Comparison of ENCODE assay signal across 18 cellular contexts in the genomic region with DNA sequence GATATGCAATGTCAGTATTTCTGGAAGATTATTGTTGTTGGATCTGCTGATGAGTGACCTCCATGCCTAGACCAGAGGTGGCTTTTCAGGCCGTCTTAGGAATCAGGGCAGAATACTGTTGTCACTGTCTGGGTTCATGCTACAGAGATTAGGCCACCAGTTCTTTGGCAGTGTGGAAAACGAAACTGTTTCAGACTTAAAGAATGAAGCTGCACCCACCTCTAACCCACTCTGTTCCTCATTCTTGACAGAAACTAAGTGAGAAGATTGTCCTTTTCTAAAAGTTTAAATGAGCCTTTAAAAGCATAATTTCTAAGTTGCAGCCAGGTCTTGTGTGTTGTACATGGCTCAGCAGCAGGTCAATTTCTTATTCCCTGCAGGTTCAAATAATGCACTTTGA.
DNase-seq lines count a peak whose midpoint lies in the region; ATAC-seq lines count a peak whose summit lies in the region.
"Had no signal": no experiment of that assay in that cellular context is flagged by ENCODE, and none has a peak within 500 bp of the region (broad histone marks: within the 10 kb centered on the region; RNA-seq: fewer than 3 reads in every experiment).

No MANE protein-coding gene starts in this region.

- H3K9ac ChIP-seq in mesendoderm (ENCODE audit: low read length), result no peak overlapping the region

- H2BK15ac ChIP-seq in mesendoderm (replicated peaks; ENCODE audit: low read depth), result no peak overlapping the region

- no peaks in the 10 kb centered on the region for H3K79me2 ChIP-seq in mesendoderm (ENCODE audit: control insufficient read depth, insufficient read depth, low read length)

- no peaks in the 10 kb centered on the region for H3K36me3 ChIP-seq in mesendoderm (ENCODE audit: control insufficient read depth, insufficient read depth, low read length)
- H3K36me3 ChIP-seq: ascending aorta had no signal

- H2AK5ac ChIP-seq in mesendoderm (ENCODE audit: low read length), result no peak overlapping the region

- no peak overlapping the region for H3K56ac ChIP-seq in mesendoderm (ENCODE audit: low read length)

- no CpG with 5 or more reads among the region's 2 CpGs for WGBS in mesendoderm (ENCODE audit: extremely low coverage, insufficient coverage, low lambda C conversion rate)

- no peak overlapping the region for H4K5ac ChIP-seq in mesendoderm (ENCODE audit: low read length)

- no peak overlapping the region for H2BK5ac ChIP-seq in mesendoderm (ENCODE audit: low read length)

- H3K27ac ChIP-seq in mesendoderm (ENCODE audit: low read depth, low read length), result no peak overlapping the region
- H3K27ac ChIP-seq: ascending aorta had no signal

- H3K4me2 ChIP-seq in mesendoderm (ENCODE audit: low read length), result no peak overlapping the region

- H2BK120ac ChIP-seq in mesendoderm (ENCODE audit: low read depth, low read length), result no peak overlapping the region

- no peak overlapping the region for H3K23ac ChIP-seq in mesendoderm (ENCODE audit: low read length)

- ATAC-seq in GM18867 (IDR thresholded peaks at IDR 0.05; ENCODE audit: unreplicated experiment) (peak; percentile 92), GM21515 (IDR thresholded peaks at IDR 0.05; ENCODE audit: unreplicated experiment) (peak; percentile 77), HG03064 (IDR thresholded peaks at IDR 0.05; ENCODE audit: low read depth, unreplicated experiment) (peak; percentile 72), HG03565 (IDR thresholded peaks at IDR 0.05; ENCODE audit: unreplicated experiment) (no peak)
- ATAC-seq: left ventricle myocardium superior had no signal

- no peaks in the 10 kb centered on the region for H3K27me3 ChIP-seq in mesendoderm (ENCODE audit: insufficient read depth, low read length, poor library complexity)
- H3K27me3 ChIP-seq: ascending aorta had no signal

- H3K4ac ChIP-seq in mesendoderm (ENCODE audit: low read depth, low read length), result no peak overlapping the region

- no peaks in the 10 kb centered on the region for H3K4me1 ChIP-seq in mesendoderm (ENCODE audit: control insufficient read depth, low read depth, low read length)

- no peak overlapping the region for H3K4me3 ChIP-seq in mesendoderm (ENCODE audit: low read length)
- H3K4me3 ChIP-seq: ascending aorta had no signal

- no peaks in the 10 kb centered on the region for H3K79me1 ChIP-seq in mesendoderm (ENCODE audit: low read length)

- DNase-seq in RPMI8226 (peak; percentile 46), AG08396 (ENCODE audit: low spot score) (no peak), NCI-H1092 treated with DMSO at 0.1 percent for 48 hours (lab: John Stamatoyannopoulos, UW) (no peak), mesendoderm (no peak)
- DNase-seq: activated CD4-positive, CD25-positive, alpha-beta regulatory T cell; activated T-cell treated with anti-CD3 and anti-CD28 coated beads, Interleukin-2, amount 50 U/mL, for 1 hour; CD4-positive, alpha-beta memory T cell; head of caudate nucleus; left ventricle myocardium superior; NCI-H2227 treated with DMSO at 0.1 percent for 48 hours; Right ventricle myocardium superior; stimulated activated CD4-positive, alpha-beta T cell treated with anti-CD3 and anti-CD28 coated beads, Interleukin-12 subunit alpha, Interleukin-12 subunit beta, amount 100 ng/mL, for 4 hours; stimulated activated CD8-positive, alpha-beta memory T cell treated with anti-CD3 and anti-CD28 coated beads, Interleukin-4, amount 100 ng/mL, for 48 hours had no signal

- H4K8ac ChIP-seq in mesendoderm (ENCODE audit: low read depth, low read length), result no peak overlapping the region

- no peak overlapping the region for H3K18ac ChIP-seq in mesendoderm (ENCODE audit: low read length)
